In genomic region chr15:31419820-31420219, GRCh38 we compare ENCODE assay signal across 34 cellular contexts.
"Had no signal": no experiment of that assay in that cellular context is flagged by ENCODE, and none has a peak within 500 bp of the region (broad histone marks: within the 10 kb centered on the region; RNA-seq: fewer than 3 reads in every experiment).

No MANE protein-coding gene starts in this region.

- H3K4me3 ChIP-seq: MG63 had no signal

- H3K4me2 ChIP-seq: KMS-11 had no signal

- H3K27ac ChIP-seq: KMS-11 had no signal

- H3K27me3 ChIP-seq: MG63 had no signal

- H3K36me3 ChIP-seq: MG63 had no signal

- DNase-seq: Karpas-422, Kasumi-1, MG63, MM.1S, MV-4-11, NCI-H1048, NCI-H1092, NCI-H1092 treated with DMSO at 0.1 percent for 48 hours, NCI-H1105, NCI-H1105 treated with DMSO at 0.1 percent for 48 hours, NCI-H1417, NCI-H1417 treated with DMSO at 0.1 percent for 48 hours, NCI-H1436, NCI-H1436 treated with DMSO at 0.1 percent for 48 hours, NCI-H146, NCI-H1694, NCI-H1694 treated with DMSO at 0.1 percent for 48 hours, NCI-H187, NCI-H187 treated with DMSO at 0.1 percent for 48 hours, NCI-H1930, NCI-H2029, NCI-H2029 treated with DMSO at 0.1 percent for 48 hours, NCI-H2081, NCI-H2081 treated with DMSO at 0.1 percent for 48 hours, NCI-H2107, NCI-H2171, NCI-H2171 treated with DMSO at 0.1 percent for 48 hours, NCI-H2227 treated with DMSO at 0.1 percent for 48 hours, NCI-H226, NCI-H345, NCI-H446, NCI-H446 treated with DMSO at 0.1 percent for 48 hours, NCI-H510A had no signal
